In genomic region chr20:34994509-34995131, GRCh38 we compare ENCODE assay signal across 19 cellular contexts.
"Had no signal": no experiment of that assay in that cellular context is flagged by ENCODE, and none has a peak within 500 bp of the region (broad histone marks: within the 10 kb centered on the region; RNA-seq: fewer than 3 reads in every experiment).

No MANE protein-coding gene starts in this region.

- H3K4me1 ChIP-seq: ascending aorta, colonic mucosa, left lung, pancreas, thyroid gland, upper lobe of right lung had no signal

- H3K36me3 ChIP-seq: colonic mucosa had no signal

- ATAC-seq: activated CD4-positive, CD25-positive, alpha-beta regulatory T cell treated with anti-CD3 and anti-CD28 coated beads, Interleukin-2, amount 50 U/mL, for 24 hours; left lung; natural killer cell treated with Interleukin-12 subunit alpha and Interleukin-12 subunit beta and Interleukin-15 and Interleukin-18, amount 100 ng/mL, for 72 hours; pancreas; stimulated activated naive CD8-positive, alpha-beta T cell treated with anti-CD3 and anti-CD28 coated beads, Interleukin-15, Interleukin-2, amounts not matched to agents 100 U/mL and 50 U/mL, for 24 hours; upper lobe of right lung had no signal

- H3K4me3 ChIP-seq: adrenal gland, ascending aorta, colonic mucosa, heart left ventricle, left lung, pancreas, thyroid gland, upper lobe of right lung had no signal

- H3K27me3 ChIP-seq: adrenal gland, ascending aorta, brain microvascular endothelial cell, colonic mucosa, heart left ventricle, left lung, neutrophil, pancreas, thyroid gland, upper lobe of right lung had no signal

- DNase-seq: activated CD4-positive, alpha-beta memory T cell treated with anti-CD3 and anti-CD28 coated beads, Interleukin-2, amount 10 ng/mL, durations not matched to agents 7 days and 5 days; activated CD4-positive, alpha-beta T cell treated with anti-CD3 and anti-CD28 coated beads, Interleukin-2, amount 10 ng/mL, durations not matched to agents 24 days and 14 days; activated gamma-delta T cell treated with Interleukin-2 at 50 U/mL for 16 hours; activated T-cell treated with anti-CD3 and anti-CD28 coated beads for 4 hours; brain microvascular endothelial cell; colonic mucosa; stimulated activated CD4-positive, alpha-beta T cell treated with anti-CD3 and anti-CD28 coated beads, Interleukin-4, amount 100 ng/mL, for 4 hours; stimulated activated naive CD8-positive, alpha-beta T cell treated with anti-CD3 and anti-CD28 coated beads, Interleukin-15, Interleukin-2, amounts not matched to agents 100 U/mL and 50 U/mL, for 24 hours; thyroid gland; upper lobe of right lung had no signal

- H3K9me3 ChIP-seq: adrenal gland, ascending aorta, colonic mucosa, heart left ventricle, left lung, neutrophil, pancreas, thyroid gland, upper lobe of right lung had no signal

- H3K27ac ChIP-seq: adrenal gland, ascending aorta, brain microvascular endothelial cell, colonic mucosa, left lung, neutrophil, pancreas, thyroid gland, upper lobe of right lung, VCaP had no signal
